10 cellular contexts compared by ENCODE assay signal in the genomic region with DNA sequence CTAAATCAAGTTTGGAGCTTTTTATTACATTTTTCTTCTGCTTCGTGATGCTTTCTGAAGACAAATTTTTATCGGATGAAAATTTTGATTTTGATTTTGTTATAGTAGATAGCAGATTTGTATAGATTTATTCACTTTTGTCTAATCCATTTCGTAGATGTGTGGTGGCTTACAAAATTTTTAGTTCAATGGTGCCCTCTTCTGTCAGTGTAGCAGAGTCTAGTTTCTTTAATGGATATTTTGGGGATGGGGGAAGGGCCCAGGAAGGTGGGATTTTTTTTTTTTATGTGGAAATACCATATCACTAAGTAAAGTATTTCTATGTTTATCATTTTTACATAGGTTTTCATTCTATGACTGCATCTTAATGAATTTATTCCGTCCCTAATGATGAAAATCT.
DNase-seq lines count a peak whose midpoint lies in the region; ATAC-seq and TF ChIP-seq lines count a peak whose summit lies in the region.
"Had no signal": no experiment of that assay in that cellular context is flagged by ENCODE, and none has a peak within 500 bp of the region (broad histone marks: within the 10 kb centered on the region; RNA-seq: fewer than 3 reads in every experiment).

No MANE protein-coding gene starts in this region.

- H3K27ac Mint-ChIP-seq in chondrocyte (ENCODE audit: unreplicated experiment) (peak overlapping the region; percentile 1), nephron (peak overlapping the region in 1 of 3 experiments; percentile 10)
- H3K27ac Mint-ChIP-seq: activated naive CD4-positive, alpha-beta T cell treated with anti-CD3 and anti-CD28 coated beads for 36 hours had no signal

- H3K4me1 Mint-ChIP-seq in chondrocyte (ENCODE audit: low read depth): peaks cover 26% of the 10 kb centered on the region
- H3K4me1 Mint-ChIP-seq in nephron: no peaks in the 10 kb centered on the region

- no peak overlapping the region for H3K18ac ChIP-seq in trophoblast cell (ENCODE audit: low read length)

- no peaks in the 10 kb centered on the region for H3K4me1 ChIP-seq in trophoblast cell (ENCODE audit: control insufficient read depth in 1 of 2, insufficient read depth in 2 of 2, low read length in 2 of 2)

- H3K79me2 ChIP-seq in trophoblast cell (ENCODE audit: control insufficient read depth, insufficient read depth, low read length, poor library complexity): no peaks in the 10 kb centered on the region

- no peak overlapping the region for H2BK5ac ChIP-seq in trophoblast cell (ENCODE audit: low read depth, low read length, poor library complexity)

- H3K9me3 ChIP-seq in trophoblast cell (ENCODE audit: insufficient read depth, low read depth, low read length): no peaks in the 10 kb centered on the region

- no peaks in the 10 kb centered on the region for H3K79me1 ChIP-seq in trophoblast cell (ENCODE audit: low read length)

- no peak overlapping the region for H3K4me3 Mint-ChIP-seq in chondrocyte (ENCODE audit: unreplicated experiment)
- H3K4me3 Mint-ChIP-seq in nephron: no peak overlapping the region
- H3K4me3 Mint-ChIP-seq: activated naive CD4-positive, alpha-beta T cell treated with anti-CD3 and anti-CD28 coated beads for 36 hours had no signal

- no peaks in the 10 kb centered on the region for H3K27me3 ChIP-seq in trophoblast cell (ENCODE audit: insufficient read depth, low read length)

- peaks cover 4% of the 10 kb centered on the region for H3K36me3 Mint-ChIP-seq in chondrocyte (ENCODE audit: low read depth)
- H3K36me3 Mint-ChIP-seq in nephron (ENCODE audit: low read depth): no peaks in the 10 kb centered on the region

- ATAC-seq in HG03159 (IDR thresholded peaks at IDR 0.05; ENCODE audit: unreplicated experiment): no peak
- ATAC-seq in HG02973 (IDR thresholded peaks at IDR 0.05; ENCODE audit: unreplicated experiment): no peak
- ATAC-seq in GM18519 (IDR thresholded peaks at IDR 0.05; ENCODE audit: low FRiP score, unreplicated experiment): no peak

- no peak overlapping the region for H2BK120ac ChIP-seq in trophoblast cell (ENCODE audit: insufficient read depth, low read length, poor library complexity)

- H3K4ac ChIP-seq in trophoblast cell (ENCODE audit: low read depth, low read length): no peak overlapping the region

- H3K36me3 ChIP-seq in trophoblast cell (ENCODE audit: control insufficient read depth in 1 of 2, insufficient read depth in 2 of 2, low read length in 2 of 2): no peaks in the 10 kb centered on the region

- WGBS in trophoblast cell (ENCODE audit: extremely low coverage, insufficient coverage, insufficient read length): 100% methylated on average over 1 of the region's 4 CpGs

- H2BK12ac ChIP-seq in trophoblast cell (ENCODE audit: low read length): no peak overlapping the region

- H3K4me3 ChIP-seq in trophoblast cell (ENCODE audit: low read depth, low read length): no peak overlapping the region

- no peak overlapping the region for H4K12ac ChIP-seq in trophoblast cell (ENCODE audit: low read depth, low read length)

- H2AK5ac ChIP-seq in trophoblast cell (ENCODE audit: low read length): no peak overlapping the region

- no peaks in the 10 kb centered on the region for H3K9me3 Mint-ChIP-seq in chondrocyte (ENCODE audit: low read depth)
- H3K9me3 Mint-ChIP-seq in nephron: peaks cover 3% of the 10 kb centered on the region

- H3K23ac ChIP-seq in trophoblast cell (ENCODE audit: low read length): no peak overlapping the region

- H3K27me3 Mint-ChIP-seq in chondrocyte (ENCODE audit: low read depth): no peaks in the 10 kb centered on the region
- H3K27me3 Mint-ChIP-seq in nephron (ENCODE audit: low read depth): peaks cover 3% of the 10 kb centered on the region

- no peak overlapping the region for H3K14ac ChIP-seq in trophoblast cell (ENCODE audit: low read length)

- no peak overlapping the region for H3K4me2 ChIP-seq in trophoblast cell (ENCODE audit: low read length)

- no peak overlapping the region for H3K27ac ChIP-seq in trophoblast cell (ENCODE audit: low read depth, low read length)

- DNase-seq in GM04504 (ENCODE audit: low read depth) (peak; percentile 33), NCI-H524 (lab: John Stamatoyannopoulos, UW) (peak; percentile 3 to 43), chondrocyte (ENCODE audit: low spot score) (no peak), trophoblast cell (no peak)
- DNase-seq: activated naive CD4-positive, alpha-beta T cell treated with anti-CD3 and anti-CD28 coated beads for 36 hours; stimulated activated naive CD4-positive, alpha-beta T cell had no signal

- no peak overlapping the region for H4K91ac ChIP-seq in trophoblast cell (ENCODE audit: low read depth, low read length)

- no peak overlapping the region for H2AFZ ChIP-seq in trophoblast cell (ENCODE audit: insufficient read depth, low read length, poor library complexity)

- H4K8ac ChIP-seq in trophoblast cell (ENCODE audit: low read depth, low read length): no peak overlapping the region

- H3K9ac ChIP-seq in trophoblast cell (ENCODE audit: low read length): no peak overlapping the region

- TF ChIP-seq CTCF in chondrocyte (IDR thresholded peaks at IDR 0.05) (peak; percentile 96), nephron (IDR thresholded peaks at IDR 0.05; ENCODE audit: unreplicated experiment in 3 of 3) (peak in 2 of 3 experiments; percentile 13 to 45)

Comparison
In these comparisons a context has a peak if more than half of its experiments do, and no peak if none do; other contexts are left out.
1. DNase-seq: peak in GM04504 (single experiment) and NCI-H524 (2 of 2); none in chondrocyte (single experiment) and trophoblast cell (0 of 2).